Comparison of ENCODE assay signal across 31 cellular contexts in genomic region chr12:107447336-107447735, GRCh38.
"Had no signal": no experiment of that assay in that cellular context is flagged by ENCODE, and none has a peak within 500 bp of the region (broad histone marks: within the 10 kb centered on the region; RNA-seq: fewer than 3 reads in every experiment).

No MANE protein-coding gene starts in this region.

- H3K27me3 Mint-ChIP-seq: activated CD4-positive, alpha-beta memory T cell treated with anti-CD3 and anti-CD28 coated beads for 36 hours had no signal

- H3K36me3 Mint-ChIP-seq: brain had no signal

- H3K27ac Mint-ChIP-seq: activated B cell treated with CpG ODN at 0.5 μM for 24 hours; activated CD4-positive, alpha-beta memory T cell treated with anti-CD3 and anti-CD28 coated beads for 36 hours; activated naive CD4-positive, alpha-beta T cell treated with anti-CD3 and anti-CD28 coated beads for 36 hours; activated T-helper 1 cell treated with anti-CD3 and anti-CD28 coated beads, Interleukin-12 subunit alpha, Interleukin-12 subunit beta, Interleukin-2, Interleukin-4 antibody, amounts not matched to agents 30 ng/mL and 10 ng/mL and 1 ng/mL, durations not matched to agents 14 hours and 24 hours and 36 hours; brain had no signal

- H3K27ac ChIP-seq: adrenal gland, Peyer's patch, VCaP had no signal

- H3K4me1 Mint-ChIP-seq: activated B cell treated with CpG ODN at 0.5 μM for 24 hours had no signal

- FAIRE-seq: K562 had no signal

- H3K9me3 Mint-ChIP-seq: activated B cell treated with CpG ODN at 0.5 μM for 24 hours; activated T-helper 1 cell treated with anti-CD3 and anti-CD28 coated beads, Interleukin-12 subunit alpha, Interleukin-12 subunit beta, Interleukin-2, Interleukin-4 antibody, amounts not matched to agents 30 ng/mL and 10 ng/mL and 1 ng/mL, durations not matched to agents 14 hours and 24 hours and 36 hours had no signal

- H3K27me3 ChIP-seq: adrenal gland, Peyer's patch had no signal

- H3K36me3 ChIP-seq: adrenal gland, Peyer's patch had no signal

- DNase-seq: activated B cell treated with CpG ODN at 0.5 μM for 24 hours; activated CD4-positive, alpha-beta memory T cell treated with anti-CD3 and anti-CD28 coated beads for 36 hours; activated CD4-positive, alpha-beta T cell treated with anti-CD3 and anti-CD28 coated beads for 4 hours; activated CD4-positive, alpha-beta T cell treated with anti-CD3 and anti-CD28 coated beads, Interleukin-2, amount 50 U/mL, for 1 hour; activated CD4-positive, CD25-positive, alpha-beta regulatory T cell treated with anti-CD3 and anti-CD28 coated beads, Interleukin-2, amount 50 U/mL, for 72 hours; activated CD8-positive, alpha-beta memory T cell treated with anti-CD3 and anti-CD28 coated beads, Interleukin-2, amount 50 U/mL, for 4 hours; activated gamma-delta T cell treated with Interleukin-2 at 50 U/mL for 16 hours; activated naive CD4-positive, alpha-beta T cell treated with anti-CD3 and anti-CD28 coated beads for 36 hours; activated T-cell treated with anti-CD3 and anti-CD28 coated beads for 4 hours; activated T-cell treated with anti-CD3 and anti-CD28 coated beads, Interleukin-2, amount 50 U/mL, for 4 hours; adrenal gland; NCI-H1105; NCI-H1417 treated with DMSO at 0.1 percent for 48 hours; NCI-H187 treated with DMSO at 0.1 percent for 48 hours; NCI-H2081; NCI-H2171 treated with DMSO at 0.1 percent for 48 hours; NCI-H2227 treated with DMSO at 0.1 percent for 48 hours; NCI-H446; NCI-H510A treated with DMSO at 0.1 percent for 48 hours; PC-3; RPMI8226; SIG-M5; SW 1271; T-helper 1 cell; T-helper 2 cell; T-helper 9 cell had no signal

- H3K4me3 Mint-ChIP-seq: activated B cell treated with CpG ODN at 0.5 μM for 24 hours; activated CD4-positive, alpha-beta memory T cell treated with anti-CD3 and anti-CD28 coated beads for 36 hours; activated naive CD4-positive, alpha-beta T cell treated with anti-CD3 and anti-CD28 coated beads for 36 hours; activated T-cell treated with anti-CD3 and anti-CD28 coated beads, Interleukin-2, amount 50 U/mL, for 4 hours; activated T-helper 1 cell treated with anti-CD3 and anti-CD28 coated beads, Interleukin-12 subunit alpha, Interleukin-12 subunit beta, Interleukin-2, Interleukin-4 antibody, amounts not matched to agents 30 ng/mL and 10 ng/mL and 1 ng/mL, durations not matched to agents 14 hours and 24 hours and 36 hours; brain had no signal

- H3K9me3 ChIP-seq: adrenal gland, Peyer's patch had no signal

- H3K4me1 ChIP-seq: adrenal gland, Peyer's patch had no signal

- H3K4me3 ChIP-seq: adrenal gland, K562, Peyer's patch had no signal
